ENCODE assay signal across 1 cellular context in the genomic region with DNA sequence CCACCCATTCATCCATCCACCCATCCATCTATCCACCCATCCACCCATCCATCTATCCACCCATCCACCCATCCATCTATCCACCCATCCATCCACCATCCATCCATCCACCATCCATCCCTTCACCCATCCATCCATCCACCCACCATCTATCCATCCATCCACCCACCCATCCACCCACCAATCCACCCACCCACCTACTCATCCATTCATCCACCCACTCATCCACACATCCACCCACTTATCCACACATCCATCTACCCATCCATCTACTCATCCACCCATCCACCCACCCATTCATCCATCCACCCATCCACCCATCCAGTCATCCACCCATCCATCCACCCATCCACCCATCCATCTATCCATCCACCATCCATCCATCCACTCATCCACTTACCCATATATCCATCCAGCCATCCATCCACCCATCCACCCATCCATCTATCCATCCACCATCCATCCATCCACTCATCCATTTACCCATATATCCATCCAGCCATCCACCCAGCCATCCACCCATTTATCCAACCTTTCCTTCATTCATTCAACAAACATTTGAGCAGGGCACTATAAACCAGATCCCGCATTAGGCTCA.
TF ChIP-seq lines count a peak whose summit lies in the region.

No MANE protein-coding gene starts in this region.

TF ChIP-seq in IMR-90, 13 proteins besides CTCF, POLR2A, EP300 and RAD21 (continued from another document):
- TF ChIP-seq BHLHE40 (IDR thresholded peaks at IDR 0.05; ENCODE audit: low read depth, low read length) (no peak), RFX5 (IDR thresholded peaks at IDR 0.05; ENCODE audit: low read depth, low read length) (no peak), NFE2L2 (IDR thresholded peaks at IDR 0.05; ENCODE audit: low read depth, low read length) (no peak)
- TF ChIP-seq, protein P1, sequence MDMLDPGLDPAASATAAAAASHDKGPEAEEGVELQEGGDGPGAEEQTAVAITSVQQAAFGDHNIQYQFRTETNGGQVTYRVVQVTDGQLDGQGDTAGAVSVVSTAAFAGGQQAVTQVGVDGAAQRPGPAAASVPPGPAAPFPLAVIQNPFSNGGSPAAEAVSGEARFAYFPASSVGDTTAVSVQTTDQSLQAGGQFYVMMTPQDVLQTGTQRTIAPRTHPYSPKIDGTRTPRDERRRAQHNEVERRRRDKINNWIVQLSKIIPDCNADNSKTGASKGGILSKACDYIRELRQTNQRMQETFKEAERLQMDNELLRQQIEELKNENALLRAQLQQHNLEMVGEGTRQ (IDR thresholded peaks at IDR 0.05; ENCODE audit: low read depth, low read length) = no peak
- TF ChIP-seq, protein P2, sequence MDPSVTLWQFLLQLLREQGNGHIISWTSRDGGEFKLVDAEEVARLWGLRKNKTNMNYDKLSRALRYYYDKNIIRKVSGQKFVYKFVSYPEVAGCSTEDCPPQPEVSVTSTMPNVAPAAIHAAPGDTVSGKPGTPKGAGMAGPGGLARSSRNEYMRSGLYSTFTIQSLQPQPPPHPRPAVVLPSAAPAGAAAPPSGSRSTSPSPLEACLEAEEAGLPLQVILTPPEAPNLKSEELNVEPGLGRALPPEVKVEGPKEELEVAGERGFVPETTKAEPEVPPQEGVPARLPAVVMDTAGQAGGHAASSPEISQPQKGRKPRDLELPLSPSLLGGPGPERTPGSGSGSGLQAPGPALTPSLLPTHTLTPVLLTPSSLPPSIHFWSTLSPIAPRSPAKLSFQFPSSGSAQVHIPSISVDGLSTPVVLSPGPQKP (IDR thresholded peaks at IDR 0.05; ENCODE audit: borderline replicate concordance, low read depth, low read length) = no peak
TF ChIP-seq in IMR-90: peak in this region for 0.
